12 cellular contexts compared by ENCODE assay signal in genomic region chr15:62506217-62506805, GRCh38.
DNase-seq lines count a peak whose midpoint lies in the region; ATAC-seq and TF ChIP-seq lines count a peak whose summit lies in the region.
"Had no signal": no experiment of that assay in that cellular context is flagged by ENCODE, and none has a peak within 500 bp of the region (broad histone marks: within the 10 kb centered on the region; RNA-seq: fewer than 3 reads in every experiment).

No MANE protein-coding gene starts in this region.

- peak overlapping the region in 1 of 2 donors; percentile 9 for H3K4me3 ChIP-seq in right atrium auricular region
- H3K4me3 ChIP-seq in gastrocnemius medialis, result no peak overlapping the region

- H3K9me3 ChIP-seq in right atrium auricular region, result no peaks in the 10 kb centered on the region
- no peaks in the 10 kb centered on the region for H3K9me3 ChIP-seq in gastrocnemius medialis

- peak; percentile 54 for ATAC-seq in WTC11
- peak; percentile 75 to 92 for ATAC-seq in gastrocnemius medialis
- no peak for ATAC-seq in GM19463 (IDR thresholded peaks at IDR 0.05; ENCODE audit: unreplicated experiment)
- no peak for ATAC-seq in activated CD4-positive, CD25-positive, alpha-beta regulatory T cell treated with anti-CD3 and anti-CD28 coated beads, Interleukin-2, amount 50 U/mL, for 24 hours

- no peak overlapping the region for H3K4me3 Mint-ChIP-seq in WTC11

- TF ChIP-seq CTCF in WTC11 (IDR thresholded peaks at IDR 0.05), result no peak
- no peak for TF ChIP-seq CTCF in right atrium auricular region (IDR thresholded peaks at IDR 0.05)
- no peak for TF ChIP-seq CTCF in gastrocnemius medialis (IDR thresholded peaks at IDR 0.05 in 4 of 5, conservative IDR thresholded peaks at IDR 0.05 in 1 of 5)

- H3K27ac Mint-ChIP-seq in WTC11, result peak overlapping the region; percentile 83

- H3K27ac ChIP-seq in right atrium auricular region (peak overlapping the region; percentile 66 to 79), gastrocnemius medialis (peak overlapping the region; percentile 57 to 68 (median 64)), caudate nucleus (ENCODE audit: low read depth, low read length) (no peak overlapping the region)

- POLR2A ChIA-PET in WTC11 (lab: Charles Lee), result interaction anchor here (0.6 kb wide), 1 partner anchor 115 kb away, joined by 3 read pairs; no protein-coding TSS in a partner anchor

- intact Hi-C loops in gastrocnemius medialis (cut with DNase I; ENCODE audit: low total_unique reads), result no loop called here

- CTCF ChIA-PET in WTC11 (lab: Charles Lee), result interaction anchor here (0.9 to 1.1 kb wide), 2 partner anchors 23 to 43 kb away, joined by 3 read pairs; no protein-coding TSS in a partner anchor

- no peaks in the 10 kb centered on the region for H3K9me3 Mint-ChIP-seq in WTC11

- H3K27me3 Mint-ChIP-seq in WTC11 (ENCODE audit: low read depth), result no peaks in the 10 kb centered on the region

- DNase-seq in G401 (ENCODE audit: low spot score), result peak; percentile 39
- no peak for DNase-seq in WTC11 (ENCODE audit: low spot score)
- DNase-seq in right atrium auricular region (ENCODE audit: low spot score), result no peak
- DNase-seq in gastrocnemius medialis, result no peak
- DNase-seq in caudate nucleus (lab: John Stamatoyannopoulos, UW), result no peak
- no peak for DNase-seq in activated naive CD4-positive, alpha-beta T cell (lab: John Stamatoyannopoulos, UW)
- DNase-seq: activated naive CD4-positive, alpha-beta T cell treated with anti-CD3 and anti-CD28 coated beads, Interleukin-2, amount 50 U/mL, for 16 hours; DND-41; NCI-H1694 treated with DMSO at 0.1 percent for 48 hours; stimulated activated CD4-positive, alpha-beta T cell treated with anti-CD3 and anti-CD28 coated beads, Interleukin-15, amount 100 ng/mL, for 24 hours had no signal

- H3K36me3 ChIP-seq in right atrium auricular region (no peaks in the 10 kb centered on the region), gastrocnemius medialis (no peaks in the 10 kb centered on the region)

- TF ChIP-seq POLR2A in gastrocnemius medialis (IDR thresholded peaks at IDR 0.05), result no peak

- H3K27me3 ChIP-seq in right atrium auricular region (no peaks in the 10 kb centered on the region), gastrocnemius medialis (no peaks in the 10 kb centered on the region)

- peaks cover 47% of the 10 kb centered on the region for H3K4me1 Mint-ChIP-seq in WTC11

- in situ Hi-C loops in G401 (cut with HindIII; ENCODE audit: low sequenced_read_pairs) (no loop called here), gastrocnemius medialis (cut with MboI; ENCODE audit: low sequenced_read_pairs in 4 of 4) (no loop called here)

- H3K4me1 ChIP-seq in right atrium auricular region, result peaks cover 0 to 41% of the 10 kb centered on the region in 2 donors
- peaks cover 44 to 45% of the 10 kb centered on the region in 2 donors for H3K4me1 ChIP-seq in gastrocnemius medialis

- H3K36me3 Mint-ChIP-seq in WTC11, result no peaks in the 10 kb centered on the region

TF ChIP-seq in WTC11, 78 proteins besides CTCF, POLR2A, EP300 and RAD21:
- TF ChIP-seq OVOL2 (CRISPR knock-in tag; IDR thresholded peaks at IDR 0.05; ENCODE audit: borderline replicate concordance), result no peak
- no peak for TF ChIP-seq FOXK1 (CRISPR knock-in tag; IDR thresholded peaks at IDR 0.05)
- TF ChIP-seq RORB (CRISPR knock-in tag; IDR thresholded peaks at IDR 0.05), result no peak
- TF ChIP-seq SP1 (CRISPR knock-in tag; conservative IDR thresholded peaks at IDR 0.05), result no peak
- no peak for TF ChIP-seq MXD4 (CRISPR knock-in tag; IDR thresholded peaks at IDR 0.05; ENCODE audit: borderline replicate concordance)
- TF ChIP-seq TEAD1 (CRISPR knock-in tag; IDR thresholded peaks at IDR 0.05), result no peak
- TF ChIP-seq ERG (CRISPR knock-in tag; IDR thresholded peaks at IDR 0.05), result no peak
- TF ChIP-seq ZNF219 (CRISPR knock-in tag; IDR thresholded peaks at IDR 0.05; ENCODE audit: borderline replicate concordance), result no peak

Comparison
In these comparisons a context has a peak if more than half of its experiments do, and no peak if none do; other contexts are left out.
1. ATAC-seq: peak in WTC11 (single experiment) and gastrocnemius medialis (2 of 2); none in GM19463 (single experiment) and activated CD4-positive, CD25-positive, alpha-beta regulatory T cell treated with anti-CD3 and anti-CD28 coated beads, Interleukin-2, amount 50 U/mL, for 24 hours (0 of 2).